ENCODE assay signal across 13 cellular contexts in the genomic region with DNA sequence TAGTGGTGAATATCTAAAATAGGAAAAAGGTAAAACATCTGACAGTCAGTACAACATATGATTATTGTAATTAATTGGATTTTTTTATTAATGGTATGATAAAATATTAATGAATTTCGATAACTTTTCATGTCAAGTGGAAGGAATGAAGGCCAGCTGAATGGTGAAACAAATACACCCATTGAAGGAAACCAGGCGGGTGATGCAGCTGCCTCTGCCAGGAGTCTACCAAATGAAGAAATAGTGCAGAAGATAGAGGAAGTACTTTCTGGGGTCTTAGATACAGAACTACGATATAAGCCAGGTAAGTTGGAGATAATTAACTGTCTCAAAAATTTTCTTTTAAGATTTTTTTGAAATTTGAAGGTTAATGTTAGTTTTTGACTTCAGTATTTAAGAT. TPM values are rescaled to one million over a fixed set of nuclear protein-coding genes. Genes with fewer than 3 reads are reported as not detected.
A peak's percentile ranks its signal among the peaks of the same experiment; 100 is the strongest.
DNase-seq lines count a peak whose midpoint lies in the region; ATAC-seq, FAIRE-seq and TF ChIP-seq lines count a peak whose summit lies in the region.
"Had no signal": no experiment of that assay in that cellular context is flagged by ENCODE, and none has a peak within 500 bp of the region (broad histone marks: within the 10 kb centered on the region; RNA-seq: fewer than 3 reads in every experiment).

No MANE protein-coding gene starts in this region.

- no peak overlapping the region for H2AK5ac ChIP-seq in neuronal stem cell (ENCODE audit: low read depth, low read length)

- no peak overlapping the region for H3K23ac ChIP-seq in neuronal stem cell (ENCODE audit: low read depth, low read length, poor library complexity)

- intact Hi-C loops in HepG2 (cut with micrococcal nuclease; ENCODE audit: unreplicated experiment) (loop anchor here (5.0 kb wide), 1 partner anchor 61 kb away; no protein-coding TSS in a partner anchor), right lobe of liver (cut with DNase I) (no loop called here)

- H3K18ac ChIP-seq in neuronal stem cell (ENCODE audit: low read length) = no peak overlapping the region

- H4K20me1 ChIP-seq in HepG2 (ENCODE audit: insufficient read depth, low read length) = peaks cover 64% of the 10 kb centered on the region
- peaks cover 48% of the 10 kb centered on the region for H4K20me1 ChIP-seq in SU-DHL-6 (ENCODE audit: low read depth, low read length)

- no peak overlapping the region for H2BK12ac ChIP-seq in neuronal stem cell (ENCODE audit: low read length)

- H3K27ac Mint-ChIP-seq in nephron progenitor cell = no peak overlapping the region

- H3K9ac ChIP-seq in HepG2 (ENCODE audit: insufficient read depth, low read depth, low read length) = no peak overlapping the region
- H3K9ac ChIP-seq in SU-DHL-6 (ENCODE audit: low read length) = no peak overlapping the region
- peak overlapping the region in 1 of 5 donors; percentile 98 for H3K9ac ChIP-seq in subcutaneous abdominal adipose tissue (ENCODE audit: low read length in 5 of 5)
- H3K9ac ChIP-seq in neuronal stem cell (ENCODE audit: low read depth, low read length, poor library complexity) = no peak overlapping the region

- peaks cover 23% of the 10 kb centered on the region for H3F3A ChIP-seq in SU-DHL-6 (ENCODE audit: insufficient read depth)

- no peak overlapping the region for H4K8ac ChIP-seq in neuronal stem cell (ENCODE audit: low read depth, low read length)

- peak overlapping the region; percentile 87; the same call in 1 of the 2 replicates for H3K4me2 ChIP-seq in HepG2 (ENCODE audit: low read depth, low read length)
- peak overlapping the region; percentile 99 for H3K4me2 ChIP-seq in SU-DHL-6 (ENCODE audit: low read depth, low read length, poor library complexity, severe bottlenecking)
- no peak overlapping the region for H3K4me2 ChIP-seq in neuronal stem cell (ENCODE audit: insufficient read depth, low read length, poor library complexity, severe bottlenecking)

- no peak overlapping the region for H2BK120ac ChIP-seq in neuronal stem cell (ENCODE audit: low read depth, low read length)

- no peaks in the 10 kb centered on the region for H3K9me2 ChIP-seq in SU-DHL-6 (replicated peaks; ENCODE audit: insufficient read depth, low read length)

- H3K36me3 ChIP-seq in HepG2 (replicated peaks in 1 of 2; ENCODE audit: control insufficient read depth in 1 of 2, insufficient read depth in 2 of 2, low read length in 2 of 2) (peaks cover 12 to 36% of the 10 kb centered on the region in 2 experiments), right lobe of liver (peaks cover 7 to 50% (median 31%) of the 10 kb centered on the region in 4 donors), SU-DHL-6 (ENCODE audit: low read length) (peaks cover 40% of the 10 kb centered on the region), subcutaneous abdominal adipose tissue (ENCODE audit: control insufficient read depth in 5 of 5, insufficient read depth in 5 of 5, low read length in 5 of 5) (peaks cover 8 to 45% (median 27%) of the 10 kb centered on the region in 5 donors), neuronal stem cell (replicated peaks in 1 of 2; ENCODE audit: control insufficient read depth in 2 of 2, insufficient read depth in 2 of 2, low read length in 2 of 2) (peaks cover 18 to 53% of the 10 kb centered on the region in 2 donors)

- 81% methylated on average over 3 of the region's 3 CpGs for WGBS in HepG2 (ENCODE audit: low lambda C conversion rate)
- WGBS in right lobe of liver (ENCODE audit: insufficient coverage, low coverage, low lambda C conversion rate, missing lambda C conversion rate) = 62% methylated on average over 3 of the region's 3 CpGs
- WGBS in neuronal stem cell (ENCODE audit: extremely low coverage in 2 of 2, insufficient read length in 2 of 2, insufficient replicate concordance in 1 of 2), 2 donors = 100% methylated on average over 1 of the region's 3 CpGs; no CpG with 5 or more reads in 1 of the 2 donors

- BruUV-seq in HepG2 (replicated peaks; lab: Mats Ljungman, UMichigan) = no TSS peak

- H2AFZ ChIP-seq in HepG2 (ENCODE audit: low read length) (no peak overlapping the region), SU-DHL-6 (ENCODE audit: low read depth, low read length, severe bottlenecking) (no peak overlapping the region), neuronal stem cell (ENCODE audit: low read length) (no peak overlapping the region)

- H4K91ac ChIP-seq in neuronal stem cell (ENCODE audit: low read depth, low read length, poor library complexity) = no peak overlapping the region

- no peak overlapping the region for H3K27ac ChIP-seq in HepG2 (ENCODE audit: extremely low read length, insufficient read depth, low read length)
- no peak overlapping the region for H3K27ac ChIP-seq in right lobe of liver
- no peak overlapping the region for H3K27ac ChIP-seq in SU-DHL-6 (ENCODE audit: low read depth, low read length)
- peak overlapping the region; percentile 100 for H3K27ac ChIP-seq in subcutaneous abdominal adipose tissue (ENCODE audit: low read depth, low read length)
- no peak overlapping the region for H3K27ac ChIP-seq in neuronal stem cell (replicated peaks; ENCODE audit: low read length)

- peaks cover 57% of the 10 kb centered on the region for H3K36me3 Mint-ChIP-seq in nephron progenitor cell (ENCODE audit: low read depth)

- TF ChIP-seq CTCF in HepG2 (CRISPR knock-in tag; IDR thresholded peaks at IDR 0.05) (no peak), right lobe of liver (IDR thresholded peaks at IDR 0.05) (no peak), SU-DHL-6 (IDR thresholded peaks at IDR 0.05; ENCODE audit: insufficient read depth, low read length, poor library complexity, severe bottlenecking) (no peak), nephron progenitor cell (IDR thresholded peaks at IDR 0.05) (no peak)

- peaks cover 79% of the 10 kb centered on the region for H3K79me2 ChIP-seq in HepG2 (ENCODE audit: insufficient read depth, low read length)
- peaks cover 94% of the 10 kb centered on the region for H3K79me2 ChIP-seq in SU-DHL-6 (ENCODE audit: insufficient read depth, low read length)

- no peaks in the 10 kb centered on the region; a peak in 1 of 5 replicates for H3K27me3 ChIP-seq in HepG2 (ENCODE audit: control insufficient read depth in 1 of 2, insufficient read depth in 2 of 2, low read length in 2 of 2)
- H3K27me3 ChIP-seq in right lobe of liver = no peaks in the 10 kb centered on the region
- H3K27me3 ChIP-seq in SU-DHL-6 (ENCODE audit: low read length) = no peaks in the 10 kb centered on the region
- no peaks in the 10 kb centered on the region for H3K27me3 ChIP-seq in subcutaneous abdominal adipose tissue (ENCODE audit: control insufficient read depth in 5 of 5, insufficient read depth in 4 of 5, low read length in 5 of 5)
- no peaks in the 10 kb centered on the region for H3K27me3 ChIP-seq in neuronal stem cell (ENCODE audit: control insufficient read depth in 3 of 3, insufficient read depth in 3 of 3, low read depth in 1 of 3, low read length in 3 of 3)

- FAIRE-seq in HepG2 (lab: Jason Lieb, UNC) = no peak

- TF ChIP-seq POLR2A in HepG2 (IDR thresholded peaks at IDR 0.05; ENCODE audit: insufficient read depth in 1 of 2, low read depth in 2 of 2, low read length in 2 of 2) (no peak), right lobe of liver (IDR thresholded peaks at IDR 0.05) (no peak)

- H3K4me1 Mint-ChIP-seq in nephron progenitor cell = peaks cover 29% of the 10 kb centered on the region

- H3K4me1 ChIP-seq in HepG2 (ENCODE audit: insufficient read depth, low read length) (peaks cover 16% of the 10 kb centered on the region), right lobe of liver (peaks cover 0 to 18% (median 5%) of the 10 kb centered on the region in 4 donors), subcutaneous abdominal adipose tissue (ENCODE audit: control insufficient read depth in 5 of 5, insufficient read depth in 5 of 5, low read length in 5 of 5) (peaks cover 5 to 33% (median 26%) of the 10 kb centered on the region in 5 donors), neuronal stem cell (ENCODE audit: control insufficient read depth in 2 of 2, insufficient read depth in 1 of 2, low read depth in 1 of 2, low read length in 2 of 2) (peaks cover 0 to 7% of the 10 kb centered on the region in 2 donors)

- DNase-seq in HepG2 (ENCODE audit: low spot score) (no peak), right lobe of liver (no peak), globus pallidus (ENCODE audit: low spot score) (peak; percentile 14), neuronal stem cell (ENCODE audit: low spot score) (no peak), nephron progenitor cell (no peak)
- DNase-seq in activated CD4-positive, CD25-positive, alpha-beta regulatory T cell treated with anti-CD3 and anti-CD28 coated beads, Interleukin-2, amount 50 U/mL, for 72 hours = no peak
- DNase-seq: activated CD4-positive, CD25-positive, alpha-beta regulatory T cell; activated gamma-delta T cell; NCI-H1105 treated with DMSO at 0.1 percent for 48 hours; NCI-H446; stimulated activated CD4-positive, alpha-beta T cell treated with anti-CD3 and anti-CD28 coated beads, Interleukin-15, amount 100 ng/mL, for 24 hours had no signal

- H3K14ac ChIP-seq in neuronal stem cell (ENCODE audit: low read length) = no peak overlapping the region

- H3K9me3 ChIP-seq in HepG2 (ENCODE audit: low read length) (no peaks in the 10 kb centered on the region), right lobe of liver (no peaks in the 10 kb centered on the region), SU-DHL-6 (ENCODE audit: insufficient read depth, low read length) (no peaks in the 10 kb centered on the region), subcutaneous abdominal adipose tissue (ENCODE audit: control insufficient read depth in 5 of 5, low read length in 5 of 5) (no peaks in the 10 kb centered on the region), neuronal stem cell (replicated peaks in 1 of 2; ENCODE audit: control insufficient read depth in 2 of 2, insufficient read depth in 1 of 2, low read depth in 1 of 2, low read length in 2 of 2) (peaks cover 5 to 6% of the 10 kb centered on the region in 2 donors)

- no peak overlapping the region for H2BK15ac ChIP-seq in neuronal stem cell (ENCODE audit: low read length)

- TF ChIP-seq EP300 in HepG2 (IDR thresholded peaks at IDR 0.05; ENCODE audit: low read depth in 2 of 2, low read length in 2 of 2) (no peak), HepG2 (CRISPR knock-in tag; IDR thresholded peaks at IDR 0.05; ENCODE audit: borderline replicate concordance) (no peak)

- no peak for TF ChIP-seq RAD21 in HepG2 (CRISPR knock-in tag; IDR thresholded peaks at IDR 0.05)

- peak overlapping the region in 1 of 3 experiments; percentile 98; a peak in 2 of 6 replicates for H3K4me3 ChIP-seq in HepG2 (replicated peaks in 1 of 3; ENCODE audit: insufficient read depth in 1 of 3, low read depth in 2 of 3, low read length in 3 of 3)
- no peak overlapping the region for H3K4me3 ChIP-seq in right lobe of liver
- no peak overlapping the region for H3K4me3 ChIP-seq in SU-DHL-6 (ENCODE audit: insufficient read depth, low read length, poor library complexity, severe bottlenecking)
- peak overlapping the region in 1 of 5 donors; percentile 37 for H3K4me3 ChIP-seq in subcutaneous abdominal adipose tissue (ENCODE audit: low read depth in 1 of 5, low read length in 5 of 5)
- H3K4me3 ChIP-seq in neuronal stem cell (ENCODE audit: low read length in 2 of 2) = no peak overlapping the region

- H2BK5ac ChIP-seq in neuronal stem cell (ENCODE audit: low read length) = no peak overlapping the region

- no peak overlapping the region for H3K4ac ChIP-seq in neuronal stem cell (ENCODE audit: low read length)

- in situ Hi-C loops in HepG2 (cut with HindIII; ENCODE audit: extremely low pct_ligation_motif_present, low pct_unique_long_range_greater_than_20kb) = no loop called here

- peaks cover 20% of the 10 kb centered on the region for H3K9me3 Mint-ChIP-seq in nephron progenitor cell

- POLR2A ChIA-PET in HepG2 (lab: Yijun Ruan, JAX) = interaction anchor here (2.0 kb wide), 1 partner anchor 60 kb away, joined by 5 read pairs; no protein-coding TSS in a partner anchor

- no peaks in the 10 kb centered on the region for H3K27me3 Mint-ChIP-seq in nephron progenitor cell (ENCODE audit: low read depth, poor library complexity)

- H3K79me1 ChIP-seq in neuronal stem cell (ENCODE audit: low read depth, low read length) = peaks cover 9% of the 10 kb centered on the region

- CTCF ChIA-PET in HepG2 (lab: Yijun Ruan, JAX; ENCODE audit: low intra/inter-chr PET ratio, low total read pairs) = no interaction called here

- no peak overlapping the region for H3K4me3 Mint-ChIP-seq in nephron progenitor cell

- no peak for ATAC-seq in HepG2
- no peak for ATAC-seq in right lobe of liver

RNA-seq across cellular contexts. Expression of a gene that starts 3.2 kb away (rescaled TPM):
- total RNA-seq in HepG2 (2016; rRNA removed; fragmentation: Illumina TruSeq; extraction: Trizol) (78.3 and 291 TPM in 2 replicates), right lobe of liver (100 to 1,000 TPM in 4 of 6 experiments, 10 to 100 TPM in 2; 86.7 to 212 (median 113) TPM)
- total RNA-seq in HepG2 (2016; cell fraction: cytosol; rRNA removed; fragmentation: Illumina TruSeq; extraction: Trizol; ENCODE audit: low read depth) = 8.5 and 9.3 TPM in 2 replicates
- total RNA-seq in HepG2 (2016; cell fraction: insoluble cytoplasmic fraction; rRNA removed; fragmentation: Illumina TruSeq; extraction: Trizol) = 71.9 and 282 TPM in 2 replicates
- total RNA-seq in HepG2 (2016; cell fraction: membrane; rRNA removed; fragmentation: Illumina TruSeq; extraction: Trizol) = 38.8 and 42.6 TPM in 2 replicates
- 173 and 188 TPM in 2 replicates for total RNA-seq in HepG2 (2016; cell fraction: nucleus; rRNA removed; fragmentation: Illumina TruSeq; extraction: Trizol)
- polyA plus RNA-seq in HepG2 (2011; rRNA removed) = 60.8 and 61.3 TPM in 2 replicates
- 27.3 and 38.0 TPM in 2 replicates for polyA plus RNA-seq in HepG2 (2011; cell fraction: cytosol; rRNA removed)
- 184 and 204 TPM in 2 replicates for polyA plus RNA-seq in HepG2 (2011; cell fraction: nucleus; rRNA removed)
- polyA plus RNA-seq in HepG2 (2012) = 121 and 128 TPM in 2 replicates
- polyA plus RNA-seq in HepG2 (2016; cell fraction: cytosol; fragmentation: Illumina TruSeq; extraction: Trizol; ENCODE audit: low read depth) = 4.6 and 5.8 TPM in 2 replicates
- 116 and 145 TPM in 2 replicates for polyA plus RNA-seq in HepG2 (2016; cell fraction: insoluble cytoplasmic fraction; fragmentation: Illumina TruSeq; extraction: Trizol; ENCODE audit: low read depth)
- polyA plus RNA-seq in HepG2 (2016; cell fraction: membrane; fragmentation: Illumina TruSeq; extraction: Trizol; ENCODE audit: low read depth) = 16.5 and 18.3 TPM in 2 replicates
- 242 and 248 TPM in 2 replicates for polyA plus RNA-seq in HepG2 (2016; cell fraction: nucleus; fragmentation: Illumina TruSeq; extraction: Trizol; ENCODE audit: insufficient read depth, low read depth)
- 192 and 202 TPM in 2 replicates for polyA minus RNA-seq in HepG2 (2011; rRNA and poly(A)+ RNA removed; ENCODE audit: low replicate concordance)
- 80.6 and 107 TPM in 2 replicates for polyA minus RNA-seq in HepG2 (2011; cell fraction: cytosol; rRNA and poly(A)+ RNA removed)
- polyA minus RNA-seq in HepG2 (2011; cell fraction: nucleus; rRNA and poly(A)+ RNA removed) = 280 and 289 TPM in 2 replicates
- 100 TPM for polyA plus RNA-seq in neuronal stem cell (2013, experiment 1 of 2)
- polyA plus RNA-seq in neuronal stem cell (2013, experiment 2 of 2) = 100.0 TPM

RNA-seq across cellular contexts. Expression of a gene that starts 4.2 kb away (rescaled TPM):
- 109 and 151 TPM in 2 replicates for total RNA-seq in HepG2 (2016; rRNA removed; fragmentation: Illumina TruSeq; extraction: Trizol)
- 31.1 and 36.8 TPM in 2 replicates for total RNA-seq in HepG2 (2016; cell fraction: cytosol; rRNA removed; fragmentation: Illumina TruSeq; extraction: Trizol; ENCODE audit: low read depth)
- total RNA-seq in HepG2 (2016; cell fraction: insoluble cytoplasmic fraction; rRNA removed; fragmentation: Illumina TruSeq; extraction: Trizol) = 113 and 146 TPM in 2 replicates
- total RNA-seq in HepG2 (2016; cell fraction: membrane; rRNA removed; fragmentation: Illumina TruSeq; extraction: Trizol) = 32.8 and 39.5 TPM in 2 replicates
- total RNA-seq in HepG2 (2016; cell fraction: nucleus; rRNA removed; fragmentation: Illumina TruSeq; extraction: Trizol) = 90.9 and 99.5 TPM in 2 replicates
- polyA plus RNA-seq in HepG2 (2011; rRNA removed) = 17.7 and 17.9 TPM in 2 replicates
- polyA plus RNA-seq in HepG2 (2011; cell fraction: cytosol; rRNA removed) = 9.6 and 13.2 TPM in 2 replicates
- polyA plus RNA-seq in HepG2 (2011; cell fraction: nucleus; rRNA removed) = 19.9 and 27.1 TPM in 2 replicates
- 50.5 and 59.0 TPM in 2 replicates for polyA plus RNA-seq in HepG2 (2012)
- polyA plus RNA-seq in HepG2 (2016; cell fraction: cytosol; fragmentation: Illumina TruSeq; extraction: Trizol; ENCODE audit: low read depth) = 4.4 and 5.6 TPM in 2 replicates
- polyA plus RNA-seq in HepG2 (2016; cell fraction: insoluble cytoplasmic fraction; fragmentation: Illumina TruSeq; extraction: Trizol; ENCODE audit: low read depth) = 99.4 and 99.8 TPM in 2 replicates
- 8.6 and 10.6 TPM in 2 replicates for polyA plus RNA-seq in HepG2 (2016; cell fraction: membrane; fragmentation: Illumina TruSeq; extraction: Trizol; ENCODE audit: low read depth)
- polyA plus RNA-seq in HepG2 (2016; cell fraction: nucleus; fragmentation: Illumina TruSeq; extraction: Trizol; ENCODE audit: insufficient read depth, low read depth) = 70.2 and 73.8 TPM in 2 replicates
- 15.8 and 35.7 TPM in 2 replicates for polyA minus RNA-seq in HepG2 (2011; rRNA and poly(A)+ RNA removed; ENCODE audit: low replicate concordance)
- polyA minus RNA-seq in HepG2 (2011; cell fraction: cytosol; rRNA and poly(A)+ RNA removed) = 21.5 and 23.0 TPM in 2 replicates
- polyA minus RNA-seq in HepG2 (2011; cell fraction: nucleus; rRNA and poly(A)+ RNA removed) = 73.8 and 95.2 TPM in 2 replicates
- total RNA-seq in right lobe of liver = 10 to 100 TPM; 23.0 to 93.5 (median 39.3) TPM
- polyA plus RNA-seq in neuronal stem cell (2013, experiment 1 of 2) = 61.1 TPM
- polyA plus RNA-seq in neuronal stem cell (2013, experiment 2 of 2) = 61.6 TPM

RNA-seq across cellular contexts. Expression of a gene that starts 42.4 kb away (rescaled TPM):
- total RNA-seq in HepG2 (2016; rRNA removed; fragmentation: Illumina TruSeq; extraction: Trizol) (60.8 and 63.6 TPM in 2 replicates), right lobe of liver (10 to 100 TPM in 2 of 6 experiments, 1 to 10 TPM in 4; 6.0 to 13.7 (median 8.4) TPM)
- total RNA-seq in HepG2 (2016; cell fraction: cytosol; rRNA removed; fragmentation: Illumina TruSeq; extraction: Trizol; ENCODE audit: low read depth) = 19.3 and 25.7 TPM in 2 replicates
- 63.7 and 64.8 TPM in 2 replicates for total RNA-seq in HepG2 (2016; cell fraction: insoluble cytoplasmic fraction; rRNA removed; fragmentation: Illumina TruSeq; extraction: Trizol)
- total RNA-seq in HepG2 (2016; cell fraction: membrane; rRNA removed; fragmentation: Illumina TruSeq; extraction: Trizol) = 39.0 and 44.1 TPM in 2 replicates
- total RNA-seq in HepG2 (2016; cell fraction: nucleus; rRNA removed; fragmentation: Illumina TruSeq; extraction: Trizol) = 49.7 and 57.4 TPM in 2 replicates
- 23.8 and 35.4 TPM in 2 replicates for polyA plus RNA-seq in HepG2 (2011; rRNA removed)
- 14.5 and 16.8 TPM in 2 replicates for polyA plus RNA-seq in HepG2 (2011; cell fraction: cytosol; rRNA removed)
- polyA plus RNA-seq in HepG2 (2011; cell fraction: nucleus; rRNA removed) = 32.1 and 34.6 TPM in 2 replicates
- polyA plus RNA-seq in HepG2 (2012) = 27.0 and 35.7 TPM in 2 replicates
- 14.8 and 16.8 TPM in 2 replicates for polyA plus RNA-seq in HepG2 (2016; cell fraction: cytosol; fragmentation: Illumina TruSeq; extraction: Trizol; ENCODE audit: low read depth)
- 70.4 and 76.8 TPM in 2 replicates for polyA plus RNA-seq in HepG2 (2016; cell fraction: insoluble cytoplasmic fraction; fragmentation: Illumina TruSeq; extraction: Trizol; ENCODE audit: low read depth)
- polyA plus RNA-seq in HepG2 (2016; cell fraction: membrane; fragmentation: Illumina TruSeq; extraction: Trizol; ENCODE audit: low read depth) = 27.4 and 32.3 TPM in 2 replicates
- polyA plus RNA-seq in HepG2 (2016; cell fraction: nucleus; fragmentation: Illumina TruSeq; extraction: Trizol; ENCODE audit: insufficient read depth, low read depth) = 91.6 and 102 TPM in 2 replicates
- polyA minus RNA-seq in HepG2 (2011; rRNA and poly(A)+ RNA removed; ENCODE audit: low replicate concordance) = 21.0 and 36.0 TPM in 2 replicates
- 14.6 and 17.7 TPM in 2 replicates for polyA minus RNA-seq in HepG2 (2011; cell fraction: cytosol; rRNA and poly(A)+ RNA removed)
- polyA minus RNA-seq in HepG2 (2011; cell fraction: nucleus; rRNA and poly(A)+ RNA removed) = 23.7 and 27.5 TPM in 2 replicates
- polyA plus RNA-seq in neuronal stem cell (2013, experiment 1 of 2) = 24.4 TPM
- 22.6 TPM for polyA plus RNA-seq in neuronal stem cell (2013, experiment 2 of 2)

RNA-seq across cellular contexts. Expression of a gene that starts 54.6 kb away (rescaled TPM):
- total RNA-seq in HepG2 (2016; rRNA removed; fragmentation: Illumina TruSeq; extraction: Trizol) = 2.5 and 3.3 TPM in 2 replicates
- 0.35 and 0.71 TPM in 2 replicates for total RNA-seq in HepG2 (2016; cell fraction: cytosol; rRNA removed; fragmentation: Illumina TruSeq; extraction: Trizol; ENCODE audit: low read depth)
- 2.5 and 2.7 TPM in 2 replicates for total RNA-seq in HepG2 (2016; cell fraction: insoluble cytoplasmic fraction; rRNA removed; fragmentation: Illumina TruSeq; extraction: Trizol)
- total RNA-seq in HepG2 (2016; cell fraction: membrane; rRNA removed; fragmentation: Illumina TruSeq; extraction: Trizol) = 1.2 and 1.7 TPM in 2 replicates
- 1.7 and 3.3 TPM in 2 replicates for total RNA-seq in HepG2 (2016; cell fraction: nucleus; rRNA removed; fragmentation: Illumina TruSeq; extraction: Trizol)
- polyA plus RNA-seq in HepG2 (2011; rRNA removed) = 1.1 and 1.5 TPM in 2 replicates
- 0.54 and 1.0 TPM in 2 replicates for polyA plus RNA-seq in HepG2 (2011; cell fraction: cytosol; rRNA removed)
- 0.63 and 1.3 TPM in 2 replicates for polyA plus RNA-seq in HepG2 (2011; cell fraction: nucleus; rRNA removed)
- polyA plus RNA-seq in HepG2 (2012) = 1.1 and 1.2 TPM in 2 replicates
- polyA plus RNA-seq in HepG2 (2016; cell fraction: cytosol; fragmentation: Illumina TruSeq; extraction: Trizol; ENCODE audit: low read depth) = 0.41 and 0.62 TPM in 2 replicates
- polyA plus RNA-seq in HepG2 (2016; cell fraction: insoluble cytoplasmic fraction; fragmentation: Illumina TruSeq; extraction: Trizol; ENCODE audit: low read depth) = 2.8 and 2.9 TPM in 2 replicates
- polyA plus RNA-seq in HepG2 (2016; cell fraction: membrane; fragmentation: Illumina TruSeq; extraction: Trizol; ENCODE audit: low read depth) = 0.46 and 0.74 TPM in 2 replicates
- 3.3 and 3.5 TPM in 2 replicates for polyA plus RNA-seq in HepG2 (2016; cell fraction: nucleus; fragmentation: Illumina TruSeq; extraction: Trizol; ENCODE audit: insufficient read depth, low read depth)
- 0.10 and 0.16 TPM in 2 replicates for polyA minus RNA-seq in HepG2 (2011; rRNA and poly(A)+ RNA removed; ENCODE audit: low replicate concordance)
- 0.40 and 0.70 TPM in 2 replicates for polyA minus RNA-seq in HepG2 (2011; cell fraction: cytosol; rRNA and poly(A)+ RNA removed)
- polyA minus RNA-seq in HepG2 (2011; cell fraction: nucleus; rRNA and poly(A)+ RNA removed) = 1.8 and 3.1 TPM in 2 replicates
- 1 to 10 TPM; 1.7 to 2.7 (median 1.9) TPM for total RNA-seq in right lobe of liver
- 2.7 TPM for polyA plus RNA-seq in neuronal stem cell (2013, experiment 1 of 2)
- 3.0 TPM for polyA plus RNA-seq in neuronal stem cell (2013, experiment 2 of 2)
